ENCODE assay signal across 1 cellular context in the genomic region with DNA sequence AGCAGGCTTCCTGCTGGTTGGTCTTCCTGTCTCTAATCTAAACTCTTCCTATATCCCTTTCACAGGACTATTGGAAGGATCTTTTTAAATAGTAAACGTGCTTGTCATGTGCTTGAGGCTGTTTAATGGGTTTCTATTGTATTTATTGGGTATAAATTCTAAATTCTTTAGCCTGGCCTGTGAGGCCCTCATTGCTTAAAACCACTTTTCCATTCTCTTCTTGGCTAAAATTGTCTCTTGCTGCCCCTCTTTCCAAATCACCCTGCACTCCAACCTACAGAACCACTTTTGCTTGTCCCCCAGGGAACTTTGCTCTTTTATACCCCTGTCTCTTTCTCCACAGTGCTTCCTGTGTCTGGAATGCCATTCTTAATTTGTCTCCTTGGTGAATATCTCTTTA.
TF ChIP-seq lines count a peak whose summit lies in the region.

No MANE protein-coding gene starts in this region.

TF ChIP-seq in GM23338, 12 proteins besides CTCF, POLR2A, EP300 and RAD21:
- TF ChIP-seq NANOG (IDR thresholded peaks at IDR 0.05; ENCODE audit: borderline replicate concordance): no peak
- TF ChIP-seq ZNF331 (CRISPR knock-in tag; IDR thresholded peaks at IDR 0.05; ENCODE audit: low read depth): no peak
- TF ChIP-seq JUNB (IDR thresholded peaks at IDR 0.05; ENCODE audit: unreplicated experiment): no peak
- TF ChIP-seq ZNF114 (CRISPR knock-in tag; IDR thresholded peaks at IDR 0.05): no peak
- TF ChIP-seq STAT1 (IDR thresholded peaks at IDR 0.05; ENCODE audit: unreplicated experiment): no peak
- no peak for TF ChIP-seq EZH2 (IDR thresholded peaks at IDR 0.05; ENCODE audit: low read depth, unreplicated experiment)
- TF ChIP-seq EZH2phosphoT487 (IDR thresholded peaks at IDR 0.05; ENCODE audit: unreplicated experiment): no peak
- no peak for TF ChIP-seq REST (IDR thresholded peaks at IDR 0.05; ENCODE audit: unreplicated experiment)
- TF ChIP-seq, protein P1, sequence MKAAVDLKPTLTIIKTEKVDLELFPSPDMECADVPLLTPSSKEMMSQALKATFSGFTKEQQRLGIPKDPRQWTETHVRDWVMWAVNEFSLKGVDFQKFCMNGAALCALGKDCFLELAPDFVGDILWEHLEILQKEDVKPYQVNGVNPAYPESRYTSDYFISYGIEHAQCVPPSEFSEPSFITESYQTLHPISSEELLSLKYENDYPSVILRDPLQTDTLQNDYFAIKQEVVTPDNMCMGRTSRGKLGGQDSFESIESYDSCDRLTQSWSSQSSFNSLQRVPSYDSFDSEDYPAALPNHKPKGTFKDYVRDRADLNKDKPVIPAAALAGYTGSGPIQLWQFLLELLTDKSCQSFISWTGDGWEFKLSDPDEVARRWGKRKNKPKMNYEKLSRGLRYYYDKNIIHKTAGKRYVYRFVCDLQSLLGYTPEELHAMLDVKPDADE (IDR thresholded peaks at IDR 0.05): no peak
- TF ChIP-seq CREB1 (CRISPR knock-in tag; IDR thresholded peaks at IDR 0.05; ENCODE audit: low read depth): no peak
- no peak for TF ChIP-seq ZNF462 (CRISPR knock-in tag; IDR thresholded peaks at IDR 0.05)
- no peak for TF ChIP-seq POLR2AphosphoS5 (IDR thresholded peaks at IDR 0.05; ENCODE audit: low read depth)
